In the genomic region with DNA sequence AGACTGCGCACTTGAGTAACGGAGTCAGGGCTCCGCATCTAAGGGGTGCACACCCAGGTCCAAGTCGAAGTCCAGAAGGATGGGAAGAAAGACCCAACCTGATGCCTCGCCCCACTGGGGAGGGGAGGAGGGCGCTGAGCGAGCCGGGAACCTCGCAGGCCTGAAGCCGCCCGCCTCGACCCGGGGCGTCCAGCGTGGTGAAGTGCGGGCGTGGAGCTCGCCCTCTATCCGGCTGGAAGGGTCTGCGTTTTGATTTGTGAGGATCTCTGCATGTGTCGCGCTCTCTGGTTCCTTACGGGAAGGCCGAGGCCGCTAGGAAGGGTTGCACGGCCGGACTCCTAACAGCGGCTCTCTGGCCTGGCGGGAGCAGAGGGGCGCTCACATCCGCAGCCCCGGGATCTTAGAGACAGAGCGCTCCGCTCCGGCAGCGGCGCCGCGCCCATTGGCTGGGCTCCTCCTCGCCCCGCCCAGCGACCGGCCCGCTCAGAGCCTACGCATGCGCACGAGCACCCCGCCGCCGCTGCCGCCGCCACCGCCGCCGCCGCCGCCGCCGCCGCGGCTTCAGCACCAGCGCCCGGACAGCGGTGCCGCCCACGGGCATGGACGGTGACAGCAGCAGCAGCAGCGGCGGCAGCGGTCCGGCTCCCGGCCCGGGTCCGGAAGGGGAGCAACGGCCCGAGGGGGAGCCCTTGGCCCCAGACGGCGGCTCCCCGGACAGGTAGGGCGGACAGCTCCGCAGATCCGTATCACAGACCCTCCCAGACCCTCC, we compare ENCODE assay signal across 8 cellular contexts. TPM values are rescaled to one million over a fixed set of nuclear protein-coding genes. Genes with fewer than 3 reads are reported as not detected.
DNase-seq lines count a peak whose midpoint lies in the region; ATAC-seq and TF ChIP-seq lines count a peak whose summit lies in the region.

A gene with protein sequence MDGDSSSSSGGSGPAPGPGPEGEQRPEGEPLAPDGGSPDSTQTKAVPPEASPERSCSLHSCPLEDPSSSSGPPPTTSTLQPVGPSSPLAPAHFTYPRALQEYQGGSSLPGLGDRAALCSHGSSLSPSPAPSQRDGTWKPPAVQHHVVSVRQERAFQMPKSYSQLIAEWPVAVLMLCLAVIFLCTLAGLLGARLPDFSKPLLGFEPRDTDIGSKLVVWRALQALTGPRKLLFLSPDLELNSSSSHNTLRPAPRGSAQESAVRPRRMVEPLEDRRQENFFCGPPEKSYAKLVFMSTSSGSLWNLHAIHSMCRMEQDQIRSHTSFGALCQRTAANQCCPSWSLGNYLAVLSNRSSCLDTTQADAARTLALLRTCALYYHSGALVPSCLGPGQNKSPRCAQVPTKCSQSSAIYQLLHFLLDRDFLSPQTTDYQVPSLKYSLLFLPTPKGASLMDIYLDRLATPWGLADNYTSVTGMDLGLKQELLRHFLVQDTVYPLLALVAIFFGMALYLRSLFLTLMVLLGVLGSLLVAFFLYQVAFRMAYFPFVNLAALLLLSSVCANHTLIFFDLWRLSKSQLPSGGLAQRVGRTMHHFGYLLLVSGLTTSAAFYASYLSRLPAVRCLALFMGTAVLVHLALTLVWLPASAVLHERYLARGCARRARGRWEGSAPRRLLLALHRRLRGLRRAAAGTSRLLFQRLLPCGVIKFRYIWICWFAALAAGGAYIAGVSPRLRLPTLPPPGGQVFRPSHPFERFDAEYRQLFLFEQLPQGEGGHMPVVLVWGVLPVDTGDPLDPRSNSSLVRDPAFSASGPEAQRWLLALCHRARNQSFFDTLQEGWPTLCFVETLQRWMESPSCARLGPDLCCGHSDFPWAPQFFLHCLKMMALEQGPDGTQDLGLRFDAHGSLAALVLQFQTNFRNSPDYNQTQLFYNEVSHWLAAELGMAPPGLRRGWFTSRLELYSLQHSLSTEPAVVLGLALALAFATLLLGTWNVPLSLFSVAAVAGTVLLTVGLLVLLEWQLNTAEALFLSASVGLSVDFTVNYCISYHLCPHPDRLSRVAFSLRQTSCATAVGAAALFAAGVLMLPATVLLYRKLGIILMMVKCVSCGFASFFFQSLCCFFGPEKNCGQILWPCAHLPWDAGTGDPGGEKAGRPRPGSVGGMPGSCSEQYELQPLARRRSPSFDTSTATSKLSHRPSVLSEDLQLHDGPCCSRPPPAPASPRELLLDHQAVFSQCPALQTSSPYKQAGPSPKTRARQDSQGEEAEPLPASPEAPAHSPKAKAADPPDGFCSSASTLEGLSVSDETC (N-terminal part only) (plus strand): TSS at position 497 of the 769 bp plus-strand sequence. CDS start 103 bp downstream, at position 600.

- H3K27me3 Mint-ChIP-seq in chondrocyte (ENCODE audit: low read depth), result peaks cover 5% of the 10 kb centered on the region

- H3K4me3 Mint-ChIP-seq in chondrocyte (ENCODE audit: unreplicated experiment), result peak within 1 kb of the TSS; percentile 77

- DNase-seq in AG08395 (ENCODE audit: low spot score) (peak; percentile 99), NCI-H524 treated with DMSO at 0.1 percent for 48 hours (lab: John Stamatoyannopoulos, UW) (peak; percentile 48), chondrocyte (ENCODE audit: low spot score) (peak; percentile 93), kidney glomerular epithelial cell (lab: John Stamatoyannopoulos, UW) (peak; percentile 78)
- DNase-seq in activated CD4-positive, alpha-beta T cell treated with anti-CD3 and anti-CD28 coated beads for 4 hours, result peak; percentile 81 to 87
- peak; percentile 79 to 81 for DNase-seq in stimulated activated CD4-positive, alpha-beta T cell treated with anti-CD3 and anti-CD28 coated beads, Interleukin-15, amount 100 ng/mL, for 48 hours (ENCODE audit: low read depth in 2 of 2)

- peak within 1 kb of the TSS; percentile 63 for H3K27ac Mint-ChIP-seq in chondrocyte (ENCODE audit: unreplicated experiment)

- ATAC-seq in GM19023 (IDR thresholded peaks at IDR 0.05; ENCODE audit: unreplicated experiment) (peak; percentile 86), HG03196 (IDR thresholded peaks at IDR 0.05; ENCODE audit: unreplicated experiment) (peak; percentile 70)

- H3K9me3 Mint-ChIP-seq in chondrocyte (ENCODE audit: low read depth), result no peaks in the 10 kb centered on the region

- TF ChIP-seq CTCF in chondrocyte (IDR thresholded peaks at IDR 0.05), result peak; percentile 31

- H3K36me3 Mint-ChIP-seq in chondrocyte (ENCODE audit: low read depth), result no peaks in the 10 kb centered on the region

- H3K4me1 Mint-ChIP-seq in chondrocyte (ENCODE audit: low read depth), result peaks cover 37% of the 10 kb centered on the region

RNA-seq across cellular contexts. Expression of the gene that starts here (rescaled TPM):
- total RNA-seq in chondrocyte, result 1.3 to 2.2 TPM (median 1.4 TPM) in 3 replicates

Comparison
In these comparisons a context has a peak if more than half of its experiments do, and no peak if none do; other contexts are left out.
1. Peak in every context shown above with its lines: DNase-seq and ATAC-seq.
2. DNase-seq: peak in every context shown above with its lines; median percentile 99 in AG08395; 93 in chondrocyte; 84 in activated CD4-positive, alpha-beta T cell treated with anti-CD3 and anti-CD28 coated beads for 4 hours; 80 in stimulated activated CD4-positive, alpha-beta T cell treated with anti-CD3 and anti-CD28 coated beads, Interleukin-15, amount 100 ng/mL, for 48 hours; 78 in kidney glomerular epithelial cell; 48 in NCI-H524 treated with DMSO at 0.1 percent for 48 hours.